ENCODE assay signal across 2 cellular contexts in the genomic region with DNA sequence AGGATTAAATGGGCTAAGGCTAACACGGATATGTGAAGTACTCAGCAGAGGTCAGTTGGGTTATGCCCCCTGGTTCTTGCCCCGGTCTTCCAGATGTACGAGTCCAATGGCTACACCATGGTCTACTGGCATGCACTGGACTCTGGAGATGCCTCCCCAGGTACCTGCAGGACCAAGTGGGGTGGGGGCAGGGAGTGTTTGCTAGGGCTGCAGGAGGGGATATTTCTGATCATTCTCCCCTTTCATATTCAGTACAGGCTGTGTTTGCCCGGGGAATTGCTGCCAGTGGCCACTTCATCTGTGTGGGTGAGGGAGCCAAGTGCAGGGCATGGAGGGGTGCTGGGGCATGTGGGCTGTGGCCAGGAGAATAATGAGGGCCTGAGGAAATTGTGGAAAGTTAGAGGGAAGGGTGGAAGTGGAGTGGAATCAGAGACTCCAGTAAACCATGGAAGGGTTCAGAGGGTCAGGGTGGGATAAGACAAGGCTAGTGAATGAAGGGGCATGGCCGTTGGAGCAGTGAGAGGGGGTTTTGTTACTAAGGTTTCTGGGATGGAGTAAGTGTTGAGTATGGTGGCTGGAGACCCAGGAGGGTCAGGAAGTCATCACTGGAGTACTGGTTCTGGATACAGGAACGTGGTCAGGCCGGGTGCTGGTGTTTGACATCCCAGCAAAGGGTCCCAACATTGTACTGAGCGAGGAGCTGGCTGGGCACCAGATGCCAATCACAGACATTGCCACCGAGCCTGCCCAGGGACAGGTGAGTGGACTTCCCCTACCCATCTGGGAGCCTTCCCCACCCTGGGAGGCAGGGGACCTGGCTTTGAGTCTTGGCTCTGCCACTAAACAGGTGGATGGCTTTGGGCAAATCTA.
TF ChIP-seq lines count a peak whose summit lies in the region.

No MANE protein-coding gene starts in this region.

TF ChIP-seq in IMR-90, 13 proteins besides CTCF, POLR2A, EP300 and RAD21:
- TF ChIP-seq CEBPB (IDR thresholded peaks at IDR 0.05; ENCODE audit: low read depth, low read length) (no peak), MAFK (IDR thresholded peaks at IDR 0.05; ENCODE audit: low read depth, low read length) (no peak), MXI1 (IDR thresholded peaks at IDR 0.05; ENCODE audit: borderline replicate concordance, low read depth, low read length) (no peak), FOS (IDR thresholded peaks at IDR 0.05; ENCODE audit: low read depth, low read length) (no peak), ELK1 (IDR thresholded peaks at IDR 0.05; ENCODE audit: borderline replicate concordance, low read depth, low read length) (no peak), RFX5 (IDR thresholded peaks at IDR 0.05; ENCODE audit: low read depth, low read length) (no peak), NFE2L2 (IDR thresholded peaks at IDR 0.05; ENCODE audit: low read depth, low read length) (no peak), BHLHE40 (IDR thresholded peaks at IDR 0.05; ENCODE audit: low read depth, low read length) (no peak), RCOR1 (IDR thresholded peaks at IDR 0.05; ENCODE audit: insufficient replicate concordance, low read length) (no peak), MAZ (IDR thresholded peaks at IDR 0.05; ENCODE audit: borderline replicate concordance, low read depth, low read length) (no peak), SMC3 (IDR thresholded peaks at IDR 0.05; ENCODE audit: low read depth, low read length) (no peak)
- TF ChIP-seq, protein P1, sequence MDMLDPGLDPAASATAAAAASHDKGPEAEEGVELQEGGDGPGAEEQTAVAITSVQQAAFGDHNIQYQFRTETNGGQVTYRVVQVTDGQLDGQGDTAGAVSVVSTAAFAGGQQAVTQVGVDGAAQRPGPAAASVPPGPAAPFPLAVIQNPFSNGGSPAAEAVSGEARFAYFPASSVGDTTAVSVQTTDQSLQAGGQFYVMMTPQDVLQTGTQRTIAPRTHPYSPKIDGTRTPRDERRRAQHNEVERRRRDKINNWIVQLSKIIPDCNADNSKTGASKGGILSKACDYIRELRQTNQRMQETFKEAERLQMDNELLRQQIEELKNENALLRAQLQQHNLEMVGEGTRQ (IDR thresholded peaks at IDR 0.05; ENCODE audit: low read depth, low read length) = no peak

TF ChIP-seq in GM12878, 131 proteins besides CTCF, POLR2A, EP300 and RAD21:
- TF ChIP-seq, protein P2, sequence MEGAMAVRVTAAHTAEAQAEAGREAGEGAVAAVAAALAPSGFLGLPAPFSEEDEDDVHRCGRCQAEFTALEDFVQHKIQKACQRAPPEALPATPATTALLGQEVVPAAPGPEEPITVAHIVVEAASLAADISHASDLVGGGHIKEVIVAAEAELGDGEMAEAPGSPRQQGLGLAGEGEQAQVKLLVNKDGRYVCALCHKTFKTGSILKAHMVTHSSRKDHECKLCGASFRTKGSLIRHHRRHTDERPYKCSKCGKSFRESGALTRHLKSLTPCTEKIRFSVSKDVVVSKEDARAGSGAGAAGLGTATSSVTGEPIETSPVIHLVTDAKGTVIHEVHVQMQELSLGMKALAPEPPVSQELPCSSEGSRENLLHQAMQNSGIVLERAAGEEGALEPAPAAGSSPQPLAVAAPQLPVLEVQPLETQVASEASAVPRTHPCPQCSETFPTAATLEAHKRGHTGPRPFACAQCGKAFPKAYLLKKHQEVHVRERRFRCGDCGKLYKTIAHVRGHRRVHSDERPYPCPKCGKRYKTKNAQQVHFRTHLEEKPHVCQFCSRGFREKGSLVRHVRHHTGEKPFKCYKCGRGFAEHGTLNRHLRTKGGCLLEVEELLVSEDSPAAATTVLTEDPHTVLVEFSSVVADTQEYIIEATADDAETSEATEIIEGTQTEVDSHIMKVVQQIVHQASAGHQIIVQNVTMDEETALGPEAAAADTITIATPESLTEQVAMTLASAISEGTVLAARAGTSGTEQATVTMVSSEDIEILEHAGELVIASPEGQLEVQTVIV (IDR thresholded peaks at IDR 0.05; ENCODE audit: borderline replicate concordance, partially characterized antibody) = no peak
- TF ChIP-seq, protein P3, sequence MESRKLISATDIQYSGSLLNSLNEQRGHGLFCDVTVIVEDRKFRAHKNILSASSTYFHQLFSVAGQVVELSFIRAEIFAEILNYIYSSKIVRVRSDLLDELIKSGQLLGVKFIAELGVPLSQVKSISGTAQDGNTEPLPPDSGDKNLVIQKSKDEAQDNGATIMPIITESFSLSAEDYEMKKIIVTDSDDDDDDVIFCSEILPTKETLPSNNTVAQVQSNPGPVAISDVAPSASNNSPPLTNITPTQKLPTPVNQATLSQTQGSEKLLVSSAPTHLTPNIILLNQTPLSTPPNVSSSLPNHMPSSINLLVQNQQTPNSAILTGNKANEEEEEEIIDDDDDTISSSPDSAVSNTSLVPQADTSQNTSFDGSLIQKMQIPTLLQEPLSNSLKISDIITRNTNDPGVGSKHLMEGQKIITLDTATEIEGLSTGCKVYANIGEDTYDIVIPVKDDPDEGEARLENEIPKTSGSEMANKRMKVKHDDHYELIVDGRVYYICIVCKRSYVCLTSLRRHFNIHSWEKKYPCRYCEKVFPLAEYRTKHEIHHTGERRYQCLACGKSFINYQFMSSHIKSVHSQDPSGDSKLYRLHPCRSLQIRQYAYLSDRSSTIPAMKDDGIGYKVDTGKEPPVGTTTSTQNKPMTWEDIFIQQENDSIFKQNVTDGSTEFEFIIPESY (IDR thresholded peaks at IDR 0.05) = no peak
- TF ChIP-seq, protein P4, sequence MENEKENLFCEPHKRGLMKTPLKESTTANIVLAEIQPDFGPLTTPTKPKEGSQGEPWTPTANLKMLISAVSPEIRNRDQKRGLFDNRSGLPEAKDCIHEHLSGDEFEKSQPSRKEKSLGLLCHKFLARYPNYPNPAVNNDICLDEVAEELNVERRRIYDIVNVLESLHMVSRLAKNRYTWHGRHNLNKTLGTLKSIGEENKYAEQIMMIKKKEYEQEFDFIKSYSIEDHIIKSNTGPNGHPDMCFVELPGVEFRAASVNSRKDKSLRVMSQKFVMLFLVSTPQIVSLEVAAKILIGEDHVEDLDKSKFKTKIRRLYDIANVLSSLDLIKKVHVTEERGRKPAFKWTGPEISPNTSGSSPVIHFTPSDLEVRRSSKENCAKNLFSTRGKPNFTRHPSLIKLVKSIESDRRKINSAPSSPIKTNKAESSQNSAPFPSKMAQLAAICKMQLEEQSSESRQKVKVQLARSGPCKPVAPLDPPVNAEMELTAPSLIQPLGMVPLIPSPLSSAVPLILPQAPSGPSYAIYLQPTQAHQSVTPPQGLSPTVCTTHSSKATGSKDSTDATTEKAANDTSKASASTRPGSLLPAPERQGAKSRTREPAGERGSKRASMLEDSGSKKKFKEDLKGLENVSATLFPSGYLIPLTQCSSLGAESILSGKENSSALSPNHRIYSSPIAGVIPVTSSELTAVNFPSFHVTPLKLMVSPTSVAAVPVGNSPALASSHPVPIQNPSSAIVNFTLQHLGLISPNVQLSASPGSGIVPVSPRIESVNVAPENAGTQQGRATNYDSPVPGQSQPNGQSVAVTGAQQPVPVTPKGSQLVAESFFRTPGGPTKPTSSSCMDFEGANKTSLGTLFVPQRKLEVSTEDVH (IDR thresholded peaks at IDR 0.05; ENCODE audit: low read depth, partially characterized antibody) = no peak
- TF ChIP-seq, protein P5, sequence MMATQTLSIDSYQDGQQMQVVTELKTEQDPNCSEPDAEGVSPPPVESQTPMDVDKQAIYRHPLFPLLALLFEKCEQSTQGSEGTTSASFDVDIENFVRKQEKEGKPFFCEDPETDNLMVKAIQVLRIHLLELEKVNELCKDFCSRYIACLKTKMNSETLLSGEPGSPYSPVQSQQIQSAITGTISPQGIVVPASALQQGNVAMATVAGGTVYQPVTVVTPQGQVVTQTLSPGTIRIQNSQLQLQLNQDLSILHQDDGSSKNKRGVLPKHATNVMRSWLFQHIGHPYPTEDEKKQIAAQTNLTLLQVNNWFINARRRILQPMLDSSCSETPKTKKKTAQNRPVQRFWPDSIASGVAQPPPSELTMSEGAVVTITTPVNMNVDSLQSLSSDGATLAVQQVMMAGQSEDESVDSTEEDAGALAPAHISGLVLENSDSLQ (IDR thresholded peaks at IDR 0.05) = no peak
- TF ChIP-seq, protein P6, sequence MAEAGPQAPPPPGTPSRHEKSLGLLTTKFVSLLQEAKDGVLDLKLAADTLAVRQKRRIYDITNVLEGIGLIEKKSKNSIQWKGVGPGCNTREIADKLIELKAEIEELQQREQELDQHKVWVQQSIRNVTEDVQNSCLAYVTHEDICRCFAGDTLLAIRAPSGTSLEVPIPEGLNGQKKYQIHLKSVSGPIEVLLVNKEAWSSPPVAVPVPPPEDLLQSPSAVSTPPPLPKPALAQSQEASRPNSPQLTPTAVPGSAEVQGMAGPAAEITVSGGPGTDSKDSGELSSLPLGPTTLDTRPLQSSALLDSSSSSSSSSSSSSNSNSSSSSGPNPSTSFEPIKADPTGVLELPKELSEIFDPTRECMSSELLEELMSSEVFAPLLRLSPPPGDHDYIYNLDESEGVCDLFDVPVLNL (IDR thresholded peaks at IDR 0.05; ENCODE audit: low read depth, low read length) = no peak
- no peak for TF ChIP-seq EED (IDR thresholded peaks at IDR 0.05; ENCODE audit: low read depth)
- TF ChIP-seq CHD4 (IDR thresholded peaks at IDR 0.05) = no peak
- TF ChIP-seq MTA3 (IDR thresholded peaks at IDR 0.05; ENCODE audit: borderline replicate concordance, low read length) = no peak
- no peak for TF ChIP-seq MYC (IDR thresholded peaks at IDR 0.05; ENCODE audit: insufficient read depth, insufficient read length, insufficient replicate concordance, low read length, severe bottlenecking)
- TF ChIP-seq TBL1XR1 (IDR thresholded peaks at IDR 0.05; ENCODE audit: low read depth, low read length) = no peak
- TF ChIP-seq IRF3 (IDR thresholded peaks at IDR 0.05) = no peak
- TF ChIP-seq SUZ12 (IDR thresholded peaks at IDR 0.05; ENCODE audit: unreplicated experiment) = no peak
- no peak for TF ChIP-seq MXI1 (IDR thresholded peaks at IDR 0.05; ENCODE audit: low read depth, low read length)
- no peak for TF ChIP-seq SUPT20H (IDR thresholded peaks at IDR 0.05; ENCODE audit: borderline replicate concordance, control insufficient read depth, low read depth, low read length)
